ENCODE assay signal across 29 cellular contexts in the genomic region with DNA sequence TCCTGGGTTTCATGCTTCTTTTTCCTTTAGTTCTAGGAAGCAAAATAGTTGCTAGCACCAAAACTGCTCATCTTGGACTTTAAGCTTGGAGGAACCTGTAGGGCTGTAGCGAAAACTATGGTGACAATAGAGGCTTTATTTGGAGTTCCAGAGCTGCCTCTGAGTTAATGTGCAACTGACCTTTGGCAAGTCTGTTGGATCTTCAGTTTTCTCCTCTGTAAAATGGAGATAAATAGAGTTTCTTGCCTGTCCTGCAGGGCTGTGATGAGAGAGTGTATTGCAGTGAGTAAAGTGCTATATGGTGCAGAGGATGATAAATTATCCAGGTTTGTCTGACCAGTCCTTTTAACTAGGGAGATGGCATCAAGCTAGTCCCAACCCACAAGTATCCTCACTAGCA.
"Had no signal": no experiment of that assay in that cellular context is flagged by ENCODE, and none has a peak within 500 bp of the region (broad histone marks: within the 10 kb centered on the region; RNA-seq: fewer than 3 reads in every experiment).

No MANE protein-coding gene starts in this region.

- H3K4me3 ChIP-seq: lower lobe of right lung, uterus had no signal

- H3K27me3 ChIP-seq: uterus had no signal

- DNase-seq: activated CD4-positive, alpha-beta memory T cell treated with anti-CD3 and anti-CD28 coated beads for 36 hours; activated CD4-positive, alpha-beta T cell treated with anti-CD3 and anti-CD28 coated beads, Interleukin-2, amount 10 ng/mL, durations not matched to agents 24 days and 14 days; activated CD4-positive, CD25-positive, alpha-beta regulatory T cell treated with anti-CD3 and anti-CD28 coated beads, Interleukin-2, amount 50 U/mL, for 72 hours; activated CD8-positive, alpha-beta memory T cell treated with anti-CD3 and anti-CD28 coated beads, Interleukin-2, amount 50 U/mL, for 4 hours; activated effector memory CD4-positive, alpha-beta T cell treated with Interleukin-2 at 50 U/mL for 16 hours; activated naive CD4-positive, alpha-beta T cell treated with Interleukin-2 at 50 U/mL for 16 hours; activated T-cell treated with anti-CD3 and anti-CD28 coated beads, Interleukin-2, amount 50 U/mL, for 48 hours; anterior cingulate cortex; dermis blood vessel endothelial cell; effector CD4-positive, alpha-beta T cell; glutamatergic neuron; lower lobe of right lung; mesenchymal stem cell; naive B cell; nucleus accumbens; right cardiac atrium; stimulated activated CD4-positive, alpha-beta T cell treated with anti-CD3 and anti-CD28 coated beads, Interleukin-12 subunit alpha, Interleukin-12 subunit beta, amount 100 ng/mL, for 4 hours; stimulated activated CD4-positive, alpha-beta T cell treated with anti-CD3 and anti-CD28 coated beads, Interleukin-4, amount 100 ng/mL, for 1 hour; substantia nigra; T-helper 17 cell; T1000; uterus had no signal

- ATAC-seq: lower lobe of right lung; right cardiac atrium; SK-N-SH treated with all-trans-retinoic acid at 6 μM for 48 hours; stimulated activated effector memory CD8-positive, alpha-beta T cell treated with anti-CD3 and anti-CD28 coated beads, Interleukin-12 subunit alpha, Interleukin-12 subunit beta, amount 100 ng/mL, for 72 hours; T-helper 17 cell had no signal

- H3K9me3 ChIP-seq: lower lobe of right lung, uterus had no signal

- FAIRE-seq: bronchial epithelial cell, colon, frontal cortex, keratinocyte had no signal

- H3K27ac ChIP-seq: epithelial cell of prostate, lower lobe of right lung, uterus had no signal

- H3K36me3 ChIP-seq: lower lobe of right lung, uterus had no signal

- H3K4me1 ChIP-seq: lower lobe of right lung, uterus had no signal
